22 cellular contexts compared by ENCODE assay signal in the genomic region with DNA sequence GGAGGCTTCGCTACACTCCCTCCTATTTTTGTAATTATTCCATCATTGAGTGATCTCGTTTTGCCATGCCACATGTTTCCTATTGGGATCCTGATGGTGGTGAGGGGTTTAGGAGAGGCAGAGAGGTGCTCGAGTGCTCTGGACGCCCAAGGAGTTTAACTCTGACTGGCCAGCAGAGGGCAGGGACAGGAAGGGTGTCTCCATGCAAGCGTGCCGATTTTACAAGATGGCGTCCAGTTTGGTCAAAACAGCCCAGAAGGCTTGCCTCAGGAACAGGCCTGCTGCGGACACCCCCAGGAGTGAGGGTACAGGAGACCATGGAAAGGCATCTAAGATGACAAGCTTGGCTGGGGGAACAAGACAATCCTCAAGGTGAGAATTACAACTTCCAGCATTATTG. TPM values are rescaled to one million over a fixed set of nuclear protein-coding genes. Genes with fewer than 3 reads are reported as not detected.
"Had no signal": no experiment of that assay in that cellular context is flagged by ENCODE, and none has a peak within 500 bp of the region (broad histone marks: within the 10 kb centered on the region; RNA-seq: fewer than 3 reads in every experiment).

No MANE protein-coding gene starts in this region.

- H3K27me3 Mint-ChIP-seq: activated CD4-positive, alpha-beta memory T cell treated with anti-CD3 and anti-CD28 coated beads, Interleukin-2, amount 10 ng/mL, durations not matched to agents 7 days and 5 days; activated naive CD8-positive, alpha-beta T cell treated with anti-CD3 and anti-CD28 coated beads for 36 hours had no signal

- DNase-seq: activated CD4-positive, alpha-beta memory T cell treated with anti-CD3 and anti-CD28 coated beads, Interleukin-2, amount 10 ng/mL, durations not matched to agents 7 days and 5 days; activated CD4-positive, alpha-beta T cell treated with anti-CD3 and anti-CD28 coated beads for 48 hours; activated CD4-positive, CD25-positive, alpha-beta regulatory T cell; activated CD8-positive, alpha-beta memory T cell treated with anti-CD3 and anti-CD28 coated beads, Interleukin-2, amount 10 ng/mL, durations not matched to agents 7 days and 5 days; activated naive CD4-positive, alpha-beta T cell; activated naive CD8-positive, alpha-beta T cell treated with anti-CD3 and anti-CD28 coated beads for 36 hours; amniotic stem cell; effector CD4-positive, alpha-beta T cell; heart right ventricle; left cardiac atrium; mesenchymal stem cell; naive thymus-derived CD8-positive, alpha-beta T cell; spleen; stimulated activated CD4-positive, alpha-beta T cell treated with anti-CD3 and anti-CD28 coated beads, Interleukin-4, amount 100 ng/mL, for 4 hours; testis had no signal

- H3K36me3 Mint-ChIP-seq: activated CD8-positive, alpha-beta memory T cell treated with anti-CD3 and anti-CD28 coated beads, Interleukin-2, amount 10 ng/mL, durations not matched to agents 7 days and 5 days; activated naive CD8-positive, alpha-beta T cell treated with anti-CD3 and anti-CD28 coated beads for 36 hours; type B pancreatic cell had no signal

- H3K79me2 ChIP-seq: parathyroid adenoma had no signal

- H3K27ac ChIP-seq: heart right ventricle, neutrophil, parathyroid adenoma, spleen, testis had no signal

- H3K27me3 ChIP-seq: heart right ventricle, spleen, testis had no signal

- H3K4me1 Mint-ChIP-seq: activated CD4-positive, alpha-beta memory T cell treated with anti-CD3 and anti-CD28 coated beads, Interleukin-2, amount 10 ng/mL, durations not matched to agents 7 days and 5 days; activated CD8-positive, alpha-beta memory T cell treated with anti-CD3 and anti-CD28 coated beads, Interleukin-2, amount 10 ng/mL, durations not matched to agents 7 days and 5 days; activated naive CD8-positive, alpha-beta T cell treated with anti-CD3 and anti-CD28 coated beads for 36 hours; activated T-helper 17 cell treated with anti-CD3 and anti-CD28 coated beads, Interleukin-2, amount 50 U/mL, for 72 hours; naive thymus-derived CD8-positive, alpha-beta T cell; stimulated activated memory B cell treated with anti-CD40 and anti-IgM and Interleukin-4, amounts not matched to agents 10 μg/mL and 1 μg/mL and 100 μg/mL, for 72 hours had no signal

- H3K4me3 ChIP-seq: heart right ventricle, spleen, testis had no signal

- H3K9me3 ChIP-seq: heart right ventricle, neutrophil, testis had no signal

- H2AFZ ChIP-seq: parathyroid adenoma had no signal

- ATAC-seq: activated CD8-positive, alpha-beta memory T cell treated with anti-CD3 and anti-CD28 coated beads, Interleukin-2, amount 10 ng/mL, durations not matched to agents 7 days and 5 days; activated T-helper 17 cell treated with anti-CD3 and anti-CD28 coated beads, Interleukin-2, amount 50 U/mL, for 72 hours; esophagus mucosa; heart right ventricle; left cardiac atrium; naive thymus-derived CD8-positive, alpha-beta T cell; stimulated activated memory B cell treated with anti-CD40 and anti-IgM and Interleukin-4, amounts not matched to agents 10 μg/mL and 1 μg/mL and 100 μg/mL, for 72 hours had no signal

- H3K4me3 Mint-ChIP-seq: activated CD4-positive, alpha-beta memory T cell treated with anti-CD3 and anti-CD28 coated beads, Interleukin-2, amount 10 ng/mL, durations not matched to agents 7 days and 5 days; activated CD8-positive, alpha-beta memory T cell treated with anti-CD3 and anti-CD28 coated beads, Interleukin-2, amount 10 ng/mL, durations not matched to agents 7 days and 5 days; activated naive CD8-positive, alpha-beta T cell treated with anti-CD3 and anti-CD28 coated beads for 36 hours; activated T-helper 17 cell treated with anti-CD3 and anti-CD28 coated beads, Interleukin-2, amount 50 U/mL, for 72 hours; naive thymus-derived CD8-positive, alpha-beta T cell; stimulated activated memory B cell treated with anti-CD40 and anti-IgM and Interleukin-4, amounts not matched to agents 10 μg/mL and 1 μg/mL and 100 μg/mL, for 72 hours; type B pancreatic cell had no signal

- H3K4me1 ChIP-seq: heart right ventricle, parathyroid adenoma, spleen had no signal

- H3K9me3 Mint-ChIP-seq: activated naive CD8-positive, alpha-beta T cell treated with anti-CD3 and anti-CD28 coated beads for 36 hours had no signal

- H3K9ac ChIP-seq: parathyroid adenoma had no signal

- H3K27ac Mint-ChIP-seq: activated CD4-positive, alpha-beta memory T cell treated with anti-CD3 and anti-CD28 coated beads, Interleukin-2, amount 10 ng/mL, durations not matched to agents 7 days and 5 days; activated CD8-positive, alpha-beta memory T cell treated with anti-CD3 and anti-CD28 coated beads, Interleukin-2, amount 10 ng/mL, durations not matched to agents 7 days and 5 days; activated naive CD8-positive, alpha-beta T cell treated with anti-CD3 and anti-CD28 coated beads for 36 hours; activated T-helper 17 cell treated with anti-CD3 and anti-CD28 coated beads, Interleukin-2, amount 50 U/mL, for 72 hours; naive thymus-derived CD8-positive, alpha-beta T cell; stimulated activated memory B cell treated with anti-CD40 and anti-IgM and Interleukin-4, amounts not matched to agents 10 μg/mL and 1 μg/mL and 100 μg/mL, for 72 hours; type B pancreatic cell had no signal

- H3K36me3 ChIP-seq: heart right ventricle, neutrophil, spleen had no signal

RNA-seq across cellular contexts. Expression of a gene that starts 33.8 kb away (rescaled TPM):
- total RNA-seq: activated CD4-positive, alpha-beta memory T cell treated with anti-CD3 and anti-CD28 coated beads, Interleukin-2, amount 10 ng/mL, durations not matched to agents 7 days and 5 days; activated CD8-positive, alpha-beta memory T cell treated with anti-CD3 and anti-CD28 coated beads, Interleukin-2, amount 10 ng/mL, durations not matched to agents 7 days and 5 days; activated naive CD8-positive, alpha-beta T cell treated with anti-CD3 and anti-CD28 coated beads for 36 hours; activated T-helper 17 cell treated with anti-CD3 and anti-CD28 coated beads, Interleukin-2, amount 50 U/mL, for 72 hours; esophagus mucosa; heart right ventricle; left cardiac atrium; lower leg skin; naive thymus-derived CD8-positive, alpha-beta T cell; spleen had no signal
